Comparison of ENCODE assay signal across 10 cellular contexts in genomic region chr2:218329826-218330651, GRCh38. TPM values are rescaled to one million over a fixed set of nuclear protein-coding genes. Genes with fewer than 3 reads are reported as not detected.
DNase-seq lines count a peak whose midpoint lies in the region; ATAC-seq and TF ChIP-seq lines count a peak whose summit lies in the region.
"Had no signal": no experiment of that assay in that cellular context is flagged by ENCODE, and none has a peak within 500 bp of the region (broad histone marks: within the 10 kb centered on the region; RNA-seq: fewer than 3 reads in every experiment).

No MANE protein-coding gene starts in this region.

- H3K27me3 ChIP-seq in DOHH2 (ENCODE audit: control insufficient read depth, low read length) (no peaks in the 10 kb centered on the region), SK-N-SH (ENCODE audit: insufficient read depth) (no peaks in the 10 kb centered on the region), right cardiac atrium (ENCODE audit: control insufficient read depth, insufficient read depth) (no peaks in the 10 kb centered on the region)

- POLR2A ChIA-PET in SK-N-SH (lab: Yijun Ruan, JAX): no interaction called here

- TF ChIP-seq EP300 in SK-N-SH (IDR thresholded peaks at IDR 0.05; ENCODE audit: borderline replicate concordance in 1 of 2, low read depth in 1 of 2, low read length in 1 of 2): no peak

- H3K9me3 ChIP-seq in DOHH2 (ENCODE audit: control insufficient read depth, insufficient read depth, low read length) (no peaks in the 10 kb centered on the region), SK-N-SH (no peaks in the 10 kb centered on the region), right cardiac atrium (ENCODE audit: control insufficient read depth, low read length) (no peaks in the 10 kb centered on the region)

- intact Hi-C loops in right cardiac atrium (cut with DNase I): no loop called here

- H3K9me2 ChIP-seq in DOHH2 (replicated peaks; ENCODE audit: control insufficient read depth, low read length): no peaks in the 10 kb centered on the region
- H3K9me2 ChIP-seq in SK-N-SH: no peaks in the 10 kb centered on the region

- H3K27ac ChIP-seq in DOHH2 (ENCODE audit: low read depth, low read length): no peak overlapping the region
- no peak overlapping the region for H3K27ac ChIP-seq in SK-N-SH (ENCODE audit: low read depth in 2 of 2, low read length in 1 of 2)
- no peak overlapping the region for H3K27ac ChIP-seq in right cardiac atrium (ENCODE audit: low read length)

- peak overlapping the region; percentile 34 for H3K4me2 ChIP-seq in DOHH2 (ENCODE audit: low read length)
- no peak overlapping the region for H3K4me2 ChIP-seq in SK-N-SH

- no peak for TF ChIP-seq RAD21 in SK-N-SH (IDR thresholded peaks at IDR 0.05; ENCODE audit: low read length)

- 0 out of 2 replicates have a peak overlapping the region, but pooled peaks have one; percentile 9 for H3K4me3 ChIP-seq in DOHH2 (ENCODE audit: low read length)
- no peak overlapping the region for H3K4me3 ChIP-seq in SK-N-SH (ENCODE audit: low read depth in 2 of 2, low read length in 1 of 2)
- H3K4me3 ChIP-seq in right cardiac atrium (ENCODE audit: low read length): no peak overlapping the region

- H4K20me1 ChIP-seq in DOHH2 (ENCODE audit: control insufficient read depth, insufficient read depth, low read depth, low read length) (no peaks in the 10 kb centered on the region), SK-N-SH (ENCODE audit: insufficient read depth) (no peaks in the 10 kb centered on the region)

- H3K36me3 ChIP-seq in DOHH2 (ENCODE audit: control insufficient read depth, low read length) (no peaks in the 10 kb centered on the region), SK-N-SH (replicated peaks in 1 of 2; ENCODE audit: control insufficient read depth in 1 of 2, insufficient read depth in 2 of 2, low read length in 1 of 2) (no peaks in the 10 kb centered on the region)

- H3K79me2 ChIP-seq in DOHH2 (ENCODE audit: control insufficient read depth, low read length) (no peaks in the 10 kb centered on the region), SK-N-SH (ENCODE audit: insufficient read depth) (no peaks in the 10 kb centered on the region)

- no peak overlapping the region for H2AFZ ChIP-seq in SK-N-SH (ENCODE audit: low read depth)

- peaks cover 16% of the 10 kb centered on the region for H3F3A ChIP-seq in DOHH2 (ENCODE audit: control insufficient read depth, insufficient read depth)
- H3F3A ChIP-seq in SK-N-SH (replicated peaks; ENCODE audit: insufficient read depth): no peaks in the 10 kb centered on the region

- CTCF ChIA-PET in SK-N-SH (lab: Yijun Ruan, JAX): interaction anchor here (1.1 kb wide), 1 partner anchor 28 kb away, joined by 5 read pairs; no protein-coding TSS in a partner anchor

- 82% methylated on average over 4 of the region's 8 CpGs for WGBS in SK-N-SH (ENCODE audit: low lambda C conversion rate)
- WGBS in right cardiac atrium: 70% methylated on average over 8 of the region's 8 CpGs

- ATAC-seq in GM19452 (IDR thresholded peaks at IDR 0.05; ENCODE audit: unreplicated experiment): peak; percentile 54
- ATAC-seq in HG03175 (IDR thresholded peaks at IDR 0.05; ENCODE audit: unreplicated experiment): peak; percentile 44
- ATAC-seq in right cardiac atrium: no peak

- H3K9ac ChIP-seq in SK-N-SH: no peak overlapping the region

- TF ChIP-seq CTCF in DOHH2 (IDR thresholded peaks at IDR 0.05; ENCODE audit: low read depth, low read length, poor library complexity, severe bottlenecking) (no peak), SK-N-SH (IDR thresholded peaks at IDR 0.05) (no peak)

- H3K4me1 ChIP-seq in DOHH2 (ENCODE audit: control insufficient read depth, low read length) (peaks cover 56% of the 10 kb centered on the region), SK-N-SH (ENCODE audit: control insufficient read depth in 1 of 2, insufficient read depth in 2 of 2, low read depth in 1 of 2, low read length in 1 of 2) (peaks cover 0 to 6% of the 10 kb centered on the region in 2 experiments; a peak in 1 of 4 replicates), right cardiac atrium (ENCODE audit: control insufficient read depth, insufficient read depth, low read length) (peaks cover 4% of the 10 kb centered on the region)

- DNase-seq in medulla oblongata (ENCODE audit: extremely low spot score) (peak; percentile 32), SK-N-SH (no peak), right cardiac atrium (no peak), AG08395 (ENCODE audit: low spot score) (no peak)
- no peak for DNase-seq in stimulated activated CD4-positive, alpha-beta T cell treated with anti-CD3 and anti-CD28 coated beads, Interleukin-4, amount 100 ng/mL, for 24 hours
- DNase-seq: CD4-positive, alpha-beta T cell; NCI-H2171 treated with DMSO at 0.1 percent for 48 hours had no signal

TF ChIP-seq in SK-N-SH, 30 proteins besides CTCF, POLR2A, EP300 and RAD21:
- TF ChIP-seq RXRA (IDR thresholded peaks at IDR 0.05; ENCODE audit: borderline replicate concordance, low read depth) (no peak), REST (IDR thresholded peaks at IDR 0.05; ENCODE audit: low read depth, low read length) (no peak)

RNA-seq across cellular contexts. Expression of gene CATIP, which starts 26.6 kb away (rescaled TPM):
- polyA plus RNA-seq in SK-N-SH (2012; rRNA removed): 0.18 and 0.26 TPM in 2 replicates
- 0.08 and 0.12 TPM in 2 replicates for polyA plus RNA-seq in SK-N-SH (2012; cell fraction: cytosol; rRNA removed)
- 0.64 and 0.94 TPM in 2 replicates for polyA plus RNA-seq in SK-N-SH (2012; cell fraction: nucleus; rRNA removed)
- not detected for total RNA-seq in right cardiac atrium
- 0.16 TPM for polyA plus RNA-seq in right cardiac atrium
- total RNA-seq: CD4-positive, alpha-beta T cell had no signal

RNA-seq across cellular contexts. Expression of gene TMBIM1, which starts 37.7 kb away (rescaled TPM):
- polyA plus RNA-seq in SK-N-SH (2012; rRNA removed): 7.3 and 7.8 TPM in 2 replicates
- polyA plus RNA-seq in SK-N-SH (2012; cell fraction: cytosol; rRNA removed): 4.4 and 6.8 TPM in 2 replicates
- polyA plus RNA-seq in SK-N-SH (2012; cell fraction: nucleus; rRNA removed): 4.5 and 5.3 TPM in 2 replicates
- 100 to 1,000 TPM in 3 of 4 donors, 10 to 100 TPM in 1; 95.2 to 158 (median 118) TPM for total RNA-seq in right cardiac atrium
- 64.3 TPM for polyA plus RNA-seq in right cardiac atrium

RNA-seq across cellular contexts. Expression of gene SLC11A1, which starts 52.0 kb away (rescaled TPM):
- polyA plus RNA-seq in SK-N-SH (2012; rRNA removed) (0.26 and 0.31 TPM in 2 replicates), right cardiac atrium (13.8 TPM)
- polyA plus RNA-seq in SK-N-SH (2012; cell fraction: cytosol; rRNA removed): 0.13 and 0.24 TPM in 2 replicates
- polyA plus RNA-seq in SK-N-SH (2012; cell fraction: nucleus; rRNA removed): 0.25 and 0.56 TPM in 2 replicates
- 10 to 100 TPM in 2 of 4 donors, 1 to 10 TPM in 2; 6.4 to 19.5 (median 12.5) TPM for total RNA-seq in right cardiac atrium

RNA-seq across cellular contexts. Expression of gene PNKD, which starts 59.7 kb away (rescaled TPM):
- polyA plus RNA-seq in SK-N-SH (2012; rRNA removed) (92.2 and 101 TPM in 2 replicates), right cardiac atrium (157 TPM)
- 56.7 and 75.3 TPM in 2 replicates for polyA plus RNA-seq in SK-N-SH (2012; cell fraction: cytosol; rRNA removed)
- polyA plus RNA-seq in SK-N-SH (2012; cell fraction: nucleus; rRNA removed): 57.8 and 74.7 TPM in 2 replicates
- 10 to 100 TPM; 69.3 to 96.5 (median 80.5) TPM for total RNA-seq in right cardiac atrium

Comparison
In these comparisons a context has a peak if more than half of its experiments do, and no peak if none do; other contexts are left out.
1. ATAC-seq: peak in GM19452 (single experiment) and HG03175 (single experiment); none in right cardiac atrium (0 of 2).